Comparison of ENCODE assay signal across 8 cellular contexts in the genomic region with DNA sequence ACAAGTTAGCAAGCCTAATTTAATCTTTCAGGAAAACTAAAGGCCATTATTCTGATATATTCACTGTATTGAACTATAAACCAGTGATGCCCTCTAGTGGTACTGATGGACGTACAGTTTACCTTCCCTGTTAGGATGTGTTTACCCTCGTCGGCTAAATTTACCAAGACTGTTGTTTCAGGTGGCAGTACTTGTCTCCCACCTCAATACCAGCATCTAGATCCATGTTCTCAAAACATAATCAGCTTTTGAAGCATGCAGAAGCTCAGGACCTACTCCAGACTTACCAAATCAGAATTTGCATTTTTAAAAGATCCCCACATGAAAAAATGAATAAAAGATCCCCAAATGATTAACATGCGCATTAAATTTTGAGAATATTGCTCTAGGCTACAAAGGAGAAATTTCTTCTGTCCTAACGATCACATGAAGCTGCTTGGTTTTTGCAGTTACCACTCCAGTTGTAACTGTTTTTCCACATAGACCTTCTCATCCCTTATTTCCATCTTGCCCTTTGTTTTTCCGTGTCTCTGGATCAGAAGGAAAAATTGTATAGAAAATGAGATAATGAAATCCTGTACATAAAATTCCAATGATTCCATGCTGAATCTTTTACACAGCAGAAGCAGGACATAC. TPM values are rescaled to one million over a fixed set of nuclear protein-coding genes. Genes with fewer than 3 reads are reported as not detected.
DNase-seq lines count a peak whose midpoint lies in the region; ATAC-seq and TF ChIP-seq lines count a peak whose summit lies in the region.

No MANE protein-coding gene starts in this region.

- no peak overlapping the region for H3K27ac Mint-ChIP-seq in activated CD4-positive, alpha-beta T cell treated with anti-CD3 and anti-CD28 coated beads, Interleukin-2, amount 10 ng/mL, durations not matched to agents 7 days and 5 days
- no peak overlapping the region for H3K27ac Mint-ChIP-seq in activated T-helper 17 cell treated with anti-CD3 and anti-CD28 coated beads, Interleukin-2, amount 50 U/mL, for 72 hours

- H3K27me3 Mint-ChIP-seq in activated CD4-positive, alpha-beta T cell treated with anti-CD3 and anti-CD28 coated beads, Interleukin-2, amount 10 ng/mL, durations not matched to agents 7 days and 5 days: no peaks in the 10 kb centered on the region
- H3K27me3 Mint-ChIP-seq in activated T-helper 17 cell treated with anti-CD3 and anti-CD28 coated beads, Interleukin-2, amount 50 U/mL, for 72 hours: no peaks in the 10 kb centered on the region

- peak; percentile 15 to 47 (median 23) for TF ChIP-seq CTCF in uterus (IDR thresholded peaks at IDR 0.05)

- WGBS in iPS DF 6.9 (ENCODE audit: insufficient coverage, insufficient read length): no CpG with 5 or more reads among the region's 6 CpGs

- peaks cover 17% of the 10 kb centered on the region for H3K4me1 Mint-ChIP-seq in activated CD4-positive, alpha-beta T cell treated with anti-CD3 and anti-CD28 coated beads, Interleukin-2, amount 10 ng/mL, durations not matched to agents 7 days and 5 days
- H3K4me1 Mint-ChIP-seq in activated T-helper 17 cell treated with anti-CD3 and anti-CD28 coated beads, Interleukin-2, amount 50 U/mL, for 72 hours: peaks cover 14% of the 10 kb centered on the region

- POLR2A ChIA-PET in activated CD4-positive, alpha-beta T cell treated with anti-CD3 and anti-CD28 coated beads, Interleukin-2, amount 10 ng/mL, durations not matched to agents 7 days and 5 days (lab: Charles Lee): no interaction called here

- no peak for TF ChIP-seq POLR2A in uterus (IDR thresholded peaks at IDR 0.05)

- peaks cover 2% of the 10 kb centered on the region; the same call in 1 of the 2 replicates for H3K36me3 ChIP-seq in iPS DF 6.9 (ENCODE audit: control insufficient read depth, insufficient read depth, low read length)
- H3K36me3 ChIP-seq in uterus: no peaks in the 10 kb centered on the region

- peaks cover 25% of the 10 kb centered on the region for H3K9me3 Mint-ChIP-seq in activated CD4-positive, alpha-beta T cell treated with anti-CD3 and anti-CD28 coated beads, Interleukin-2, amount 10 ng/mL, durations not matched to agents 7 days and 5 days
- H3K9me3 Mint-ChIP-seq in activated T-helper 17 cell treated with anti-CD3 and anti-CD28 coated beads, Interleukin-2, amount 50 U/mL, for 72 hours: peaks cover 4% of the 10 kb centered on the region

- intact Hi-C loops in uterus (cut with DNase I; ENCODE audit: low total_unique reads): no loop called here

- DNase-seq in activated CD4-positive, alpha-beta T cell treated with anti-CD3 and anti-CD28 coated beads, Interleukin-2, amount 10 ng/mL, durations not matched to agents 7 days and 5 days: peak; percentile 16
- DNase-seq in activated CD4-positive, alpha-beta T cell treated with anti-CD3 and anti-CD28 coated beads, Interleukin-2, amount 50 U/mL, for 4 hours: no peak
- DNase-seq in NCI-H2081 treated with DMSO at 0.1 percent for 48 hours (lab: John Stamatoyannopoulos, UW) (peak; percentile 55), iPS DF 6.9 (ENCODE audit: low read depth, low spot score) (peak; percentile 60), uterus (no peak), NCI-H226 (no peak)

- H3K27me3 ChIP-seq in iPS DF 6.9 (ENCODE audit: control insufficient read depth, insufficient read depth, low read length): no peaks in the 10 kb centered on the region
- no peaks in the 10 kb centered on the region for H3K27me3 ChIP-seq in uterus

- no peak overlapping the region for H3K4me3 ChIP-seq in iPS DF 6.9 (ENCODE audit: low read length)
- H3K4me3 ChIP-seq in uterus: no peak overlapping the region

- ATAC-seq in HG02623 (IDR thresholded peaks at IDR 0.05; ENCODE audit: unreplicated experiment): peak; percentile 81
- ATAC-seq in activated T-helper 17 cell treated with anti-CD3 and anti-CD28 coated beads, Interleukin-2, amount 50 U/mL, for 72 hours (replicated peaks): peak; percentile 78

- H3K36me3 Mint-ChIP-seq in activated CD4-positive, alpha-beta T cell treated with anti-CD3 and anti-CD28 coated beads, Interleukin-2, amount 10 ng/mL, durations not matched to agents 7 days and 5 days (ENCODE audit: low read depth): peaks cover 56% of the 10 kb centered on the region
- H3K36me3 Mint-ChIP-seq in activated T-helper 17 cell treated with anti-CD3 and anti-CD28 coated beads, Interleukin-2, amount 50 U/mL, for 72 hours (ENCODE audit: low read depth): peaks cover 50% of the 10 kb centered on the region

- no peaks in the 10 kb centered on the region; the same call in 1 of the 2 replicates for H3K4me1 ChIP-seq in iPS DF 6.9 (ENCODE audit: control insufficient read depth, insufficient read depth, low read length)
- no peaks in the 10 kb centered on the region for H3K4me1 ChIP-seq in uterus

- H3K9me3 ChIP-seq in iPS DF 6.9 (ENCODE audit: control insufficient read depth, insufficient read depth, low read length) (no peaks in the 10 kb centered on the region), uterus (no peaks in the 10 kb centered on the region)

- CTCF ChIA-PET in activated CD4-positive, alpha-beta T cell treated with anti-CD3 and anti-CD28 coated beads, Interleukin-2, amount 10 ng/mL, durations not matched to agents 7 days and 5 days (lab: Charles Lee): no interaction called here

- no peak overlapping the region for H3K4me3 Mint-ChIP-seq in activated CD4-positive, alpha-beta T cell treated with anti-CD3 and anti-CD28 coated beads, Interleukin-2, amount 10 ng/mL, durations not matched to agents 7 days and 5 days
- no peak overlapping the region for H3K4me3 Mint-ChIP-seq in activated T-helper 17 cell treated with anti-CD3 and anti-CD28 coated beads, Interleukin-2, amount 50 U/mL, for 72 hours

- H3K27ac ChIP-seq in iPS DF 6.9 (ENCODE audit: low read length) (no peak overlapping the region), uterus (no peak overlapping the region)

RNA-seq across cellular contexts. Expression of gene BAAT, which starts 3.2 kb away (rescaled TPM):
- total RNA-seq in activated CD4-positive, alpha-beta T cell treated with anti-CD3 and anti-CD28 coated beads, Interleukin-2, amount 10 ng/mL, durations not matched to agents 7 days and 5 days: under 1 TPM in 1 of 2 experiments, not detected in 1; 0.07 TPM
- total RNA-seq in activated T-helper 17 cell treated with anti-CD3 and anti-CD28 coated beads, Interleukin-2, amount 50 U/mL, for 72 hours: under 1 TPM in 1 of 2 donors, not detected in 1; 0.08 TPM
- not detected for total RNA-seq in uterus

RNA-seq across cellular contexts. Expression of gene MRPL50, which starts 10.4 kb away (rescaled TPM):
- 10 to 100 TPM; 10.2 to 11.7 TPM for total RNA-seq in activated CD4-positive, alpha-beta T cell treated with anti-CD3 and anti-CD28 coated beads, Interleukin-2, amount 10 ng/mL, durations not matched to agents 7 days and 5 days
- total RNA-seq in activated T-helper 17 cell treated with anti-CD3 and anti-CD28 coated beads, Interleukin-2, amount 50 U/mL, for 72 hours: 10 to 100 TPM; 11.6 to 13.8 TPM
- total RNA-seq in uterus: 10 to 100 TPM; 11.5 to 44.8 (median 23.2) TPM

RNA-seq across cellular contexts. Expression of gene ZNF189, which starts 10.7 kb away (rescaled TPM):
- total RNA-seq in activated CD4-positive, alpha-beta T cell treated with anti-CD3 and anti-CD28 coated beads, Interleukin-2, amount 10 ng/mL, durations not matched to agents 7 days and 5 days: 10 to 100 TPM; 11.4 to 12.9 TPM
- total RNA-seq in activated T-helper 17 cell treated with anti-CD3 and anti-CD28 coated beads, Interleukin-2, amount 50 U/mL, for 72 hours: 10 to 100 TPM in 1 of 2 donors, 1 to 10 TPM in 1; 8.4 to 19.6 TPM
- total RNA-seq in uterus: 10 to 100 TPM; 18.8 to 61.9 (median 34.0) TPM

RNA-seq across cellular contexts. Expression of gene ALDOB, which starts 47.6 kb away (rescaled TPM):
- not detected for total RNA-seq in activated CD4-positive, alpha-beta T cell treated with anti-CD3 and anti-CD28 coated beads, Interleukin-2, amount 10 ng/mL, durations not matched to agents 7 days and 5 days
- not detected for total RNA-seq in activated T-helper 17 cell treated with anti-CD3 and anti-CD28 coated beads, Interleukin-2, amount 50 U/mL, for 72 hours
- under 1 TPM in 1 of 4 donors, not detected in 3; 0.95 TPM for total RNA-seq in uterus

Comparison
In these comparisons a context has a peak if more than half of its experiments do, and no peak if none do; other contexts are left out.
1. DNase-seq: peak in activated CD4-positive, alpha-beta T cell treated with anti-CD3 and anti-CD28 coated beads, Interleukin-2, amount 10 ng/mL, durations not matched to agents 7 days and 5 days (single experiment), NCI-H2081 treated with DMSO at 0.1 percent for 48 hours (single experiment) and iPS DF 6.9 (single experiment); none in activated CD4-positive, alpha-beta T cell treated with anti-CD3 and anti-CD28 coated beads, Interleukin-2, amount 50 U/mL, for 4 hours (0 of 2), uterus (0 of 2) and NCI-H226 (single experiment).